In genomic region chr17:5864910-5865657, GRCh38 we compare ENCODE assay signal across 18 cellular contexts.
"Had no signal": no experiment of that assay in that cellular context is flagged by ENCODE, and none has a peak within 500 bp of the region (broad histone marks: within the 10 kb centered on the region; RNA-seq: fewer than 3 reads in every experiment).

No MANE protein-coding gene starts in this region.

- H3K9me3 Mint-ChIP-seq: activated CD4-positive, alpha-beta T cell treated with anti-CD3 and anti-CD28 coated beads, Interleukin-2, amount 10 ng/mL, durations not matched to agents 7 days and 5 days; activated naive CD4-positive, alpha-beta T cell treated with anti-CD3 and anti-CD28 coated beads, Interleukin-2, amount 50 U/mL, for 72 hours; neural crest cell; stimulated activated naive B cell treated with anti-CD40 and anti-IgM and Interleukin-4, amounts not matched to agents 10 μg/mL and 1 μg/mL and 100 μg/mL, for 72 hours had no signal

- H3K27me3 ChIP-seq: thyroid gland had no signal

- H3K4me3 ChIP-seq: spleen, thyroid gland had no signal

- H3K4me1 ChIP-seq: spleen, thyroid gland had no signal

- H3K27ac ChIP-seq: spleen, thyroid gland had no signal

- H3K27me3 Mint-ChIP-seq: activated CD4-positive, alpha-beta T cell treated with anti-CD3 and anti-CD28 coated beads, Interleukin-2, amount 10 ng/mL, durations not matched to agents 7 days and 5 days had no signal

- H3K9me3 ChIP-seq: spleen, thyroid gland had no signal

- H3K4me1 Mint-ChIP-seq: activated CD4-positive, alpha-beta T cell treated with anti-CD3 and anti-CD28 coated beads, Interleukin-2, amount 10 ng/mL, durations not matched to agents 7 days and 5 days; stimulated activated naive B cell treated with anti-CD40 and anti-IgM and Interleukin-4, amounts not matched to agents 10 μg/mL and 1 μg/mL and 100 μg/mL, for 72 hours had no signal

- H3K4me3 Mint-ChIP-seq: activated CD4-positive, alpha-beta T cell treated with anti-CD3 and anti-CD28 coated beads, Interleukin-2, amount 10 ng/mL, durations not matched to agents 7 days and 5 days; activated CD8-positive, alpha-beta T cell treated with anti-CD3 and anti-CD28 coated beads, Interleukin-2, amount 10 ng/mL, durations not matched to agents 7 days and 5 days; neural crest cell; stimulated activated naive B cell treated with anti-CD40 and anti-IgM and Interleukin-4, amounts not matched to agents 10 μg/mL and 1 μg/mL and 100 μg/mL, for 72 hours had no signal

- DNase-seq: activated CD4-positive, alpha-beta T cell treated with anti-CD3 and anti-CD28 coated beads, Interleukin-2, amount 10 ng/mL, durations not matched to agents 7 days and 5 days; activated CD8-positive, alpha-beta memory T cell treated with anti-CD3 and anti-CD28 coated beads, Interleukin-2, amount 50 U/mL, for 48 hours; activated CD8-positive, alpha-beta T cell treated with anti-CD3 and anti-CD28 coated beads, Interleukin-2, amount 10 ng/mL, durations not matched to agents 7 days and 5 days; activated gamma-delta T cell; dermis blood vessel endothelial cell; effector memory CD4-positive, alpha-beta T cell; left colon; midbrain; spleen; stimulated activated CD4-positive, alpha-beta T cell treated with anti-CD3 and anti-CD28 coated beads, Interleukin-4, amount 100 ng/mL, for 4 hours; stimulated activated naive B cell treated with anti-CD40 and anti-IgM and Interleukin-4, amounts not matched to agents 10 μg/mL and 1 μg/mL and 100 μg/mL, for 72 hours; T1000; thyroid gland had no signal

- ATAC-seq: activated CD4-positive, CD25-positive, alpha-beta regulatory T cell treated with anti-CD3 and anti-CD28 coated beads, Interleukin-2, amount 50 U/mL, for 24 hours; activated CD8-positive, alpha-beta T cell treated with anti-CD3 and anti-CD28 coated beads, Interleukin-2, amount 10 ng/mL, durations not matched to agents 7 days and 5 days; left colon; sciatic nerve; stimulated activated naive B cell treated with anti-CD40 and anti-IgM and Interleukin-4, amounts not matched to agents 10 μg/mL and 1 μg/mL and 100 μg/mL, for 72 hours had no signal

- H3K36me3 Mint-ChIP-seq: activated naive CD4-positive, alpha-beta T cell treated with anti-CD3 and anti-CD28 coated beads, Interleukin-2, amount 50 U/mL, for 72 hours; stimulated activated naive B cell treated with anti-CD40 and anti-IgM and Interleukin-4, amounts not matched to agents 10 μg/mL and 1 μg/mL and 100 μg/mL, for 72 hours had no signal

- FAIRE-seq: endothelial cell of umbilical vein had no signal

- H3K27ac Mint-ChIP-seq: activated CD4-positive, alpha-beta T cell treated with anti-CD3 and anti-CD28 coated beads, Interleukin-2, amount 10 ng/mL, durations not matched to agents 7 days and 5 days; activated CD8-positive, alpha-beta T cell treated with anti-CD3 and anti-CD28 coated beads, Interleukin-2, amount 10 ng/mL, durations not matched to agents 7 days and 5 days; activated naive CD4-positive, alpha-beta T cell treated with anti-CD3 and anti-CD28 coated beads, Interleukin-2, amount 50 U/mL, for 72 hours; stimulated activated naive B cell treated with anti-CD40 and anti-IgM and Interleukin-4, amounts not matched to agents 10 μg/mL and 1 μg/mL and 100 μg/mL, for 72 hours had no signal

- H3K36me3 ChIP-seq: spleen, thyroid gland had no signal
